ENCODE assay signal across 20 cellular contexts in the genomic region with DNA sequence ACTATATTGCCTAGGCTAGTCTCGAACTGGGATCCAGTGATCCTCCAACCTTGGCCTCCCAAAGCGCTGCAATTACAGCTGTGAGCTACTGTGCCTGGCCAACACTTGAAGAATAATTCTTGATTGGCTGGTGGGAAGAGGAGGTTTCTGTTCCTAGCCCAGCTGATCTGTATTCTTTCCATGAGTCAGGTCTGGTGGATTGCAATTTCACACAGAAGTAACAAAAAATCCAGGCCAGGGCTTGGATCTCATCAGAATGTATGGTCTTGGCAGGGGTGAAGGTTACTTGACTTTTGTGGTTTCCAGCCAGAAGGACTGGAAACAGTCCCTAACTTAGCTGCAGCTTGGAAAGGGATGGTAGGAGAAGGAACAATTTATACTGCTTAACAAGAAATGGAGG. TPM values are rescaled to one million over a fixed set of nuclear protein-coding genes. Genes with fewer than 3 reads are reported as not detected.
DNase-seq lines count a peak whose midpoint lies in the region; ATAC-seq and TF ChIP-seq lines count a peak whose summit lies in the region.
"Had no signal": no experiment of that assay in that cellular context is flagged by ENCODE, and none has a peak within 500 bp of the region (broad histone marks: within the 10 kb centered on the region; RNA-seq: fewer than 3 reads in every experiment).

No MANE protein-coding gene starts in this region.

- H3K27me3 ChIP-seq in brain microvascular endothelial cell (replicated peaks) (no peaks in the 10 kb centered on the region), BE2C (no peaks in the 10 kb centered on the region)
- H3K27me3 ChIP-seq: foreskin keratinocyte, neutrophil, tibial nerve had no signal

- H3K9me3 ChIP-seq in BE2C = no peaks in the 10 kb centered on the region
- H3K9me3 ChIP-seq: neutrophil, tibial nerve had no signal

- in situ Hi-C loops in brain microvascular endothelial cell (cut with HindIII; ENCODE audit: low pct_ligation_motif_present, low sequenced_read_pairs) = no loop called here

- TF ChIP-seq CTCF in brain microvascular endothelial cell (IDR thresholded peaks at IDR 0.05; ENCODE audit: low read depth, low read length, missing control alignments) (no peak), BE2C (IDR thresholded peaks at IDR 0.05; ENCODE audit: low read depth, low read length) (no peak)

- no peaks in the 10 kb centered on the region for H3K36me3 ChIP-seq in brain microvascular endothelial cell (replicated peaks)
- no peaks in the 10 kb centered on the region for H3K36me3 ChIP-seq in BE2C
- H3K36me3 ChIP-seq: neutrophil, tibial nerve had no signal

- no peak overlapping the region for H3K27ac ChIP-seq in brain microvascular endothelial cell
- H3K27ac ChIP-seq: 22Rv1, foreskin keratinocyte, neutrophil, skin epidermis, tibial nerve, VCaP had no signal

- no peak for ATAC-seq in HG02759 (IDR thresholded peaks at IDR 0.05; ENCODE audit: unreplicated experiment)
- ATAC-seq in GM21737 (IDR thresholded peaks at IDR 0.05; ENCODE audit: unreplicated experiment) = no peak
- ATAC-seq: foreskin keratinocyte, Panc1 had no signal

- no peak overlapping the region for H3K4me3 ChIP-seq in brain microvascular endothelial cell (ENCODE audit: low read depth, low read length)
- H3K4me3 ChIP-seq in BE2C (ENCODE audit: low read depth, low read length) = no peak overlapping the region
- H3K4me3 ChIP-seq: skin epidermis, tibial nerve had no signal

- 0 out of 2 replicates have a peak, but pooled peaks cover 3% of the 10 kb centered on the region for H3K4me1 ChIP-seq in BE2C
- H3K4me1 ChIP-seq: foreskin keratinocyte had no signal

- DNase-seq in A172 (ENCODE audit: low spot score) = peak; percentile 31
- DNase-seq in HT1080 (ENCODE audit: low read depth) = peak; percentile 19
- peak; percentile 43 for DNase-seq in brain microvascular endothelial cell
- peak; percentile 95 for DNase-seq in iris pigment epithelial cell (ENCODE audit: low read depth)
- DNase-seq in NCI-H69 (lab: John Stamatoyannopoulos, UW) = no peak
- no peak for DNase-seq in BE2C
- DNase-seq: activated CD8-positive, alpha-beta memory T cell treated with anti-CD3 and anti-CD28 coated beads for 24 hours; anterior cingulate cortex; foreskin keratinocyte; H9; NCI-H2081 treated with DMSO at 0.1 percent for 48 hours; NCI-H748 treated with DMSO at 0.1 percent for 48 hours had no signal

RNA-seq across cellular contexts. Expression of gene HP1BP3, which starts 5.1 kb away (rescaled TPM):
- total RNA-seq in A172 (2014; rRNA removed; shearing (Covaris generic)) = 124 and 125 TPM in 2 replicates
- total RNA-seq in HT1080 (2014; rRNA removed; shearing (Covaris generic)) = 128 and 151 TPM in 2 replicates
- polyA plus RNA-seq in HT1080 (2015; cell fraction: cytosol; rRNA removed) = 128 and 155 TPM in 2 replicates
- 464 and 580 TPM in 2 replicates for polyA plus RNA-seq in HT1080 (2015; cell fraction: nucleus; rRNA removed)
- polyA plus RNA-seq in BE2C (2012; ENCODE audit: insufficient read depth, insufficient read length, low read depth) = 53.5 TPM

RNA-seq across cellular contexts. Expression of gene SH2D5, which starts 59.7 kb away (rescaled TPM):
- 17.9 and 20.0 TPM in 2 replicates for total RNA-seq in A172 (2014; rRNA removed; shearing (Covaris generic))
- total RNA-seq in HT1080 (2014; rRNA removed; shearing (Covaris generic)) = 26.9 and 29.1 TPM in 2 replicates
- 10.0 and 11.3 TPM in 2 replicates for polyA plus RNA-seq in HT1080 (2015; cell fraction: cytosol; rRNA removed)
- polyA plus RNA-seq in HT1080 (2015; cell fraction: nucleus; rRNA removed) = 23.3 TPM in 2 replicates
- polyA plus RNA-seq in BE2C (2012; ENCODE audit: insufficient read depth, insufficient read length, low read depth) = 0.54 TPM
- total RNA-seq: tibial nerve had no signal

Comparison
In these comparisons a context has a peak if more than half of its experiments do, and no peak if none do; other contexts are left out.
1. DNase-seq: peak in A172 (single experiment), HT1080 (single experiment), brain microvascular endothelial cell (single experiment) and iris pigment epithelial cell (single experiment); none in NCI-H69 (single experiment) and BE2C (single experiment).